14 cellular contexts compared by ENCODE assay signal in genomic region chr7:69708857-69709256, GRCh38.
DNase-seq lines count a peak whose midpoint lies in the region; ATAC-seq and TF ChIP-seq lines count a peak whose summit lies in the region.
"Had no signal": no experiment of that assay in that cellular context is flagged by ENCODE, and none has a peak within 500 bp of the region (broad histone marks: within the 10 kb centered on the region; RNA-seq: fewer than 3 reads in every experiment).

No MANE protein-coding gene starts in this region.

- H3K4me1 Mint-ChIP-seq in activated CD4-positive, alpha-beta memory T cell treated with anti-CD3 and anti-CD28 coated beads for 36 hours (ENCODE audit: low read depth) = no peaks in the 10 kb centered on the region

- peaks cover 61% of the 10 kb centered on the region for H4K20me1 ChIP-seq in SK-N-SH (ENCODE audit: insufficient read depth)

- H3K36me3 Mint-ChIP-seq in activated naive CD4-positive, alpha-beta T cell treated with anti-CD3 and anti-CD28 coated beads, Interleukin-2, amount 50 U/mL, for 72 hours = peaks cover 0 to 5% of the 10 kb centered on the region in 2 donors
- no peaks in the 10 kb centered on the region for H3K36me3 Mint-ChIP-seq in activated CD4-positive, alpha-beta memory T cell treated with anti-CD3 and anti-CD28 coated beads for 36 hours

- H3K27ac ChIP-seq in SK-N-SH (ENCODE audit: low read depth in 2 of 2, low read length in 1 of 2) = no peak overlapping the region
- H3K27ac ChIP-seq: colonic mucosa had no signal

- intact Hi-C loops in activated CD4-positive, alpha-beta memory T cell treated with anti-CD3 and anti-CD28 coated beads for 36 hours (cut with micrococcal nuclease) = no loop called here

- H3K27me3 Mint-ChIP-seq in activated CD4-positive, alpha-beta memory T cell treated with anti-CD3 and anti-CD28 coated beads for 36 hours = peaks cover 3% of the 10 kb centered on the region

- no peak overlapping the region for H3K4me3 Mint-ChIP-seq in activated CD4-positive, alpha-beta memory T cell treated with anti-CD3 and anti-CD28 coated beads for 36 hours

- H3K4me3 ChIP-seq in SK-N-SH (ENCODE audit: low read depth in 2 of 2, low read length in 1 of 2) = no peak overlapping the region
- H3K4me3 ChIP-seq: colonic mucosa had no signal

- H3K9me3 Mint-ChIP-seq in activated naive CD4-positive, alpha-beta T cell treated with anti-CD3 and anti-CD28 coated beads, Interleukin-2, amount 50 U/mL, for 72 hours = peaks cover 0 to 5% of the 10 kb centered on the region in 2 donors
- no peaks in the 10 kb centered on the region for H3K9me3 Mint-ChIP-seq in activated CD4-positive, alpha-beta memory T cell treated with anti-CD3 and anti-CD28 coated beads for 36 hours

- WGBS in SK-N-SH (ENCODE audit: low lambda C conversion rate) = 87% methylated on average over 2 of the region's 2 CpGs

- no peaks in the 10 kb centered on the region for H3F3A ChIP-seq in SK-N-SH (replicated peaks; ENCODE audit: insufficient read depth)

- no peak overlapping the region for H3K27ac Mint-ChIP-seq in activated naive CD4-positive, alpha-beta T cell treated with anti-CD3 and anti-CD28 coated beads, Interleukin-2, amount 50 U/mL, for 72 hours
- H3K27ac Mint-ChIP-seq in activated CD4-positive, alpha-beta memory T cell treated with anti-CD3 and anti-CD28 coated beads for 36 hours = no peak overlapping the region

- POLR2A ChIA-PET in SK-N-SH (lab: Yijun Ruan, JAX) = no interaction called here
- POLR2A ChIA-PET in activated CD4-positive, alpha-beta memory T cell treated with anti-CD3 and anti-CD28 coated beads for 36 hours (lab: Charles Lee) = no interaction called here

- H3K9me3 ChIP-seq in SK-N-SH = no peaks in the 10 kb centered on the region
- H3K9me3 ChIP-seq: colonic mucosa had no signal

- no peak for ATAC-seq in activated naive CD4-positive, alpha-beta T cell treated with anti-CD3 and anti-CD28 coated beads, Interleukin-2, amount 50 U/mL, for 72 hours
- no peak for ATAC-seq in activated CD4-positive, CD25-positive, alpha-beta regulatory T cell treated with anti-CD3 and anti-CD28 coated beads, Interleukin-2, amount 50 U/mL, for 24 hours
- ATAC-seq: HepG2; stimulated activated naive CD8-positive, alpha-beta T cell treated with anti-CD3 and anti-CD28 coated beads, Interleukin-15, Interleukin-2, amounts not matched to agents 100 U/mL and 50 U/mL, for 24 hours had no signal

- H3K9me2 ChIP-seq in SK-N-SH = no peaks in the 10 kb centered on the region

- H3K4me1 ChIP-seq in SK-N-SH (ENCODE audit: control insufficient read depth in 1 of 2, insufficient read depth in 2 of 2, low read depth in 1 of 2, low read length in 1 of 2) = peaks cover 7 to 14% of the 10 kb centered on the region in 2 experiments
- H3K4me1 ChIP-seq: colonic mucosa had no signal

- no peaks in the 10 kb centered on the region for H3K27me3 ChIP-seq in SK-N-SH (ENCODE audit: insufficient read depth)
- H3K27me3 ChIP-seq: colonic mucosa had no signal

- peak; percentile 60 for DNase-seq in DMS79 (lab: John Stamatoyannopoulos, UW)
- peak; percentile 70 for DNase-seq in M059J (ENCODE audit: low read depth)
- no peak for DNase-seq in SK-N-SH
- DNase-seq in medulla oblongata (ENCODE audit: extremely low spot score) = peak; percentile 15
- no peak for DNase-seq in activated T-cell treated with anti-CD3 and anti-CD28 coated beads, Interleukin-2, amount 50 U/mL, for 48 hours
- no peak for DNase-seq in activated naive CD4-positive, alpha-beta T cell treated with anti-CD3 and anti-CD28 coated beads, Interleukin-2, amount 50 U/mL, for 72 hours (ENCODE audit: low spot score in 2 of 2)
- DNase-seq in activated CD4-positive, alpha-beta memory T cell treated with anti-CD3 and anti-CD28 coated beads for 36 hours = no peak
- DNase-seq: activated gamma-delta T cell treated with Interleukin-2 at 50 U/mL for 16 hours; colonic mucosa; NCI-H2171 treated with DMSO at 0.1 percent for 48 hours; stimulated activated CD4-positive, alpha-beta T cell treated with anti-CD3 and anti-CD28 coated beads, Interleukin-2, amount 100 ng/mL, for 48 hours; stimulated activated naive CD8-positive, alpha-beta T cell treated with anti-CD3 and anti-CD28 coated beads, Interleukin-15, Interleukin-2, amounts not matched to agents 100 U/mL and 50 U/mL, for 24 hours had no signal

- H3K4me2 ChIP-seq in SK-N-SH = no peak overlapping the region

- H2AFZ ChIP-seq in SK-N-SH (ENCODE audit: low read depth) = no peak overlapping the region

- H3K36me3 ChIP-seq in SK-N-SH (replicated peaks in 1 of 2; ENCODE audit: control insufficient read depth in 1 of 2, insufficient read depth in 2 of 2, low read length in 1 of 2) = no peaks in the 10 kb centered on the region
- H3K36me3 ChIP-seq: colonic mucosa had no signal

- TF ChIP-seq CTCF in SK-N-SH (IDR thresholded peaks at IDR 0.05) = no peak

- no peak overlapping the region for H3K9ac ChIP-seq in SK-N-SH

- CTCF ChIA-PET in SK-N-SH (lab: Yijun Ruan, JAX) = interaction anchor here (0.5 to 1.3 kb wide), 2 partner anchors 21 to 309 kb away, joined by 3 read pairs; no protein-coding TSS in a partner anchor
- CTCF ChIA-PET in activated CD4-positive, alpha-beta memory T cell treated with anti-CD3 and anti-CD28 coated beads for 36 hours (lab: Charles Lee) = no interaction called here

- no peak for TF ChIP-seq RAD21 in SK-N-SH (IDR thresholded peaks at IDR 0.05; ENCODE audit: low read length)

- peaks cover 18% of the 10 kb centered on the region; the same call in 1 of the 2 replicates for H3K79me2 ChIP-seq in SK-N-SH (ENCODE audit: insufficient read depth)

- no peak for TF ChIP-seq EP300 in SK-N-SH (IDR thresholded peaks at IDR 0.05; ENCODE audit: borderline replicate concordance in 1 of 2, low read depth in 1 of 2, low read length in 1 of 2)

TF ChIP-seq in SK-N-SH, 30 proteins besides CTCF, POLR2A, EP300 and RAD21 (continues in another document):
- TF ChIP-seq RCOR1 (IDR thresholded peaks at IDR 0.05; ENCODE audit: low read length) = no peak
- TF ChIP-seq USF2 (IDR thresholded peaks at IDR 0.05; ENCODE audit: borderline replicate concordance, low read depth, low read length) = no peak
- TF ChIP-seq CHD2 (IDR thresholded peaks at IDR 0.05; ENCODE audit: low read length, partially characterized antibody) = no peak
- TF ChIP-seq TAF1 (IDR thresholded peaks at IDR 0.05; ENCODE audit: borderline replicate concordance, low read depth, low read length) = no peak
- no peak for TF ChIP-seq GATA2 (CRISPR knock-in tag; IDR thresholded peaks at IDR 0.05)
- no peak for TF ChIP-seq TEAD4 (IDR thresholded peaks at IDR 0.05; ENCODE audit: borderline replicate concordance, insufficient read depth)
- peak; percentile 27; the same call in 1 of the 2 replicates for TF ChIP-seq FOSL2 (IDR thresholded peaks at IDR 0.05; ENCODE audit: borderline replicate concordance, low read depth)
- TF ChIP-seq, protein P1, sequence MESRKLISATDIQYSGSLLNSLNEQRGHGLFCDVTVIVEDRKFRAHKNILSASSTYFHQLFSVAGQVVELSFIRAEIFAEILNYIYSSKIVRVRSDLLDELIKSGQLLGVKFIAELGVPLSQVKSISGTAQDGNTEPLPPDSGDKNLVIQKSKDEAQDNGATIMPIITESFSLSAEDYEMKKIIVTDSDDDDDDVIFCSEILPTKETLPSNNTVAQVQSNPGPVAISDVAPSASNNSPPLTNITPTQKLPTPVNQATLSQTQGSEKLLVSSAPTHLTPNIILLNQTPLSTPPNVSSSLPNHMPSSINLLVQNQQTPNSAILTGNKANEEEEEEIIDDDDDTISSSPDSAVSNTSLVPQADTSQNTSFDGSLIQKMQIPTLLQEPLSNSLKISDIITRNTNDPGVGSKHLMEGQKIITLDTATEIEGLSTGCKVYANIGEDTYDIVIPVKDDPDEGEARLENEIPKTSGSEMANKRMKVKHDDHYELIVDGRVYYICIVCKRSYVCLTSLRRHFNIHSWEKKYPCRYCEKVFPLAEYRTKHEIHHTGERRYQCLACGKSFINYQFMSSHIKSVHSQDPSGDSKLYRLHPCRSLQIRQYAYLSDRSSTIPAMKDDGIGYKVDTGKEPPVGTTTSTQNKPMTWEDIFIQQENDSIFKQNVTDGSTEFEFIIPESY (IDR thresholded peaks at IDR 0.05; ENCODE audit: borderline replicate concordance, low read depth) = no peak
- TF ChIP-seq NRF1 (IDR thresholded peaks at IDR 0.05; ENCODE audit: low read depth, low read length) = no peak
- TF ChIP-seq RFX5 (IDR thresholded peaks at IDR 0.05; ENCODE audit: low read length) = no peak
- TF ChIP-seq ELF1 (IDR thresholded peaks at IDR 0.05) = no peak
- TF ChIP-seq MEF2A (IDR thresholded peaks at IDR 0.05; ENCODE audit: borderline replicate concordance, low read depth) = no peak
- TF ChIP-seq JUND (IDR thresholded peaks at IDR 0.05) = peak; percentile 28; the same call in 1 of the 2 replicates

Comparison
In these comparisons a context has a peak if more than half of its experiments do, and no peak if none do; other contexts are left out.
1. DNase-seq: peak in DMS79 (single experiment), M059J (single experiment) and medulla oblongata (single experiment); none in SK-N-SH (single experiment), activated T-cell treated with anti-CD3 and anti-CD28 coated beads, Interleukin-2, amount 50 U/mL, for 48 hours (0 of 2), activated naive CD4-positive, alpha-beta T cell treated with anti-CD3 and anti-CD28 coated beads, Interleukin-2, amount 50 U/mL, for 72 hours (0 of 2) and activated CD4-positive, alpha-beta memory T cell treated with anti-CD3 and anti-CD28 coated beads for 36 hours (single experiment).